Comparison of ENCODE assay signal across 26 cellular contexts in genomic region chr22:47547239-47547661, GRCh38.
"Had no signal": no experiment of that assay in that cellular context is flagged by ENCODE, and none has a peak within 500 bp of the region (broad histone marks: within the 10 kb centered on the region; RNA-seq: fewer than 3 reads in every experiment).

No MANE protein-coding gene starts in this region.

- H3K4me3 ChIP-seq: SJCRH30, SK-N-MC had no signal

- H3K9me3 Mint-ChIP-seq: activated CD4-positive, alpha-beta T cell treated with anti-CD3 and anti-CD28 coated beads, Interleukin-2, amount 10 ng/mL, durations not matched to agents 24 days and 14 days; activated naive CD8-positive, alpha-beta T cell treated with anti-CD3 and anti-CD28 coated beads, Interleukin-2, amount 50 U/mL, for 24 hours; activated T-cell treated with anti-CD3 and anti-CD28 coated beads, Interleukin-2, amount 50 U/mL, for 72 hours; T-helper 1 cell treated with Interleukin-12 subunit alpha and Interleukin-12 subunit beta and Interleukin-4 antibody, amounts not matched to agents 30 μg/mL and 1 μg/mL, for 36 hours; T-helper 2 cell treated with Interferon-gamma antibody and Interleukin-4, amounts not matched to agents 5 μg/mL and 100 μg/mL, for 36 hours had no signal

- H3K27me3 Mint-ChIP-seq: activated CD4-positive, alpha-beta T cell treated with anti-CD3 and anti-CD28 coated beads, Interleukin-2, amount 10 ng/mL, durations not matched to agents 24 days and 14 days; activated CD8-positive, alpha-beta memory T cell treated with anti-CD3 and anti-CD28 coated beads, Interleukin-2, amount 10 ng/mL, durations not matched to agents 7 days and 5 days; activated naive CD4-positive, alpha-beta T cell treated with anti-CD3 and anti-CD28 coated beads, Interleukin-2, amount 10 ng/mL, durations not matched to agents 7 days and 5 days; activated naive CD8-positive, alpha-beta T cell treated with anti-CD3 and anti-CD28 coated beads, Interleukin-2, amount 50 U/mL, for 24 hours; activated T-helper 17 cell treated with anti-CD3 and anti-CD28 coated beads, Interleukin-2, amount 50 U/mL, for 72 hours had no signal

- H3K36me3 ChIP-seq: brain microvascular endothelial cell, SJCRH30 had no signal

- H3K4me1 Mint-ChIP-seq: activated CD4-positive, alpha-beta T cell treated with anti-CD3 and anti-CD28 coated beads, Interleukin-2, amount 10 ng/mL, durations not matched to agents 24 days and 14 days; activated CD8-positive, alpha-beta memory T cell treated with anti-CD3 and anti-CD28 coated beads, Interleukin-2, amount 10 ng/mL, durations not matched to agents 7 days and 5 days; activated naive CD4-positive, alpha-beta T cell treated with anti-CD3 and anti-CD28 coated beads, Interleukin-2, amount 10 ng/mL, durations not matched to agents 7 days and 5 days; activated naive CD8-positive, alpha-beta T cell treated with anti-CD3 and anti-CD28 coated beads, Interleukin-2, amount 50 U/mL, for 24 hours; activated T-helper 17 cell treated with anti-CD3 and anti-CD28 coated beads, Interleukin-2, amount 50 U/mL, for 72 hours; IgD-negative memory B cell had no signal

- H3K27me3 ChIP-seq: brain microvascular endothelial cell had no signal

- H3K4me1 ChIP-seq: SJCRH30 had no signal

- H3K9me3 ChIP-seq: SJCRH30 had no signal

- H3K36me3 Mint-ChIP-seq: activated CD8-positive, alpha-beta memory T cell treated with anti-CD3 and anti-CD28 coated beads, Interleukin-2, amount 10 ng/mL, durations not matched to agents 7 days and 5 days; activated naive CD4-positive, alpha-beta T cell treated with anti-CD3 and anti-CD28 coated beads, Interleukin-2, amount 10 ng/mL, durations not matched to agents 7 days and 5 days; activated naive CD8-positive, alpha-beta T cell; IgD-negative memory B cell had no signal

- H3K4me3 Mint-ChIP-seq: activated CD4-positive, alpha-beta T cell treated with anti-CD3 and anti-CD28 coated beads, Interleukin-2, amount 10 ng/mL, durations not matched to agents 24 days and 14 days; activated CD8-positive, alpha-beta memory T cell treated with anti-CD3 and anti-CD28 coated beads, Interleukin-2, amount 10 ng/mL, durations not matched to agents 7 days and 5 days; activated naive CD4-positive, alpha-beta T cell treated with anti-CD3 and anti-CD28 coated beads, Interleukin-2, amount 10 ng/mL, durations not matched to agents 7 days and 5 days; activated naive CD8-positive, alpha-beta T cell; activated naive CD8-positive, alpha-beta T cell treated with anti-CD3 and anti-CD28 coated beads, Interleukin-2, amount 50 U/mL, for 24 hours; activated T-cell treated with anti-CD3 and anti-CD28 coated beads, Interleukin-2, amount 50 U/mL, for 72 hours; activated T-helper 17 cell treated with anti-CD3 and anti-CD28 coated beads, Interleukin-2, amount 50 U/mL, for 72 hours; IgD-negative memory B cell; T-helper 1 cell treated with Interleukin-12 subunit alpha and Interleukin-12 subunit beta and Interleukin-4 antibody, amounts not matched to agents 30 μg/mL and 1 μg/mL, for 36 hours; T-helper 2 cell treated with Interferon-gamma antibody and Interleukin-4, amounts not matched to agents 5 μg/mL and 100 μg/mL, for 36 hours had no signal

- H3K27ac ChIP-seq: brain microvascular endothelial cell, SJCRH30, SK-N-MC had no signal

- H3K27ac Mint-ChIP-seq: activated CD4-positive, alpha-beta T cell treated with anti-CD3 and anti-CD28 coated beads, Interleukin-2, amount 10 ng/mL, durations not matched to agents 24 days and 14 days; activated CD8-positive, alpha-beta memory T cell treated with anti-CD3 and anti-CD28 coated beads, Interleukin-2, amount 10 ng/mL, durations not matched to agents 7 days and 5 days; activated naive CD4-positive, alpha-beta T cell treated with anti-CD3 and anti-CD28 coated beads, Interleukin-2, amount 10 ng/mL, durations not matched to agents 7 days and 5 days; activated naive CD8-positive, alpha-beta T cell; activated naive CD8-positive, alpha-beta T cell treated with anti-CD3 and anti-CD28 coated beads, Interleukin-2, amount 50 U/mL, for 24 hours; activated T-cell treated with anti-CD3 and anti-CD28 coated beads, Interleukin-2, amount 50 U/mL, for 72 hours; activated T-helper 17 cell treated with anti-CD3 and anti-CD28 coated beads, Interleukin-2, amount 50 U/mL, for 72 hours; IgD-negative memory B cell; T-helper 1 cell treated with Interleukin-12 subunit alpha and Interleukin-12 subunit beta and Interleukin-4 antibody, amounts not matched to agents 30 μg/mL and 1 μg/mL, for 36 hours; T-helper 2 cell treated with Interferon-gamma antibody and Interleukin-4, amounts not matched to agents 5 μg/mL and 100 μg/mL, for 36 hours had no signal

- DNase-seq: activated CD4-positive, alpha-beta T cell treated with anti-CD3 and anti-CD28 coated beads, Interleukin-2, amount 10 ng/mL, durations not matched to agents 24 days and 14 days; activated CD4-positive, alpha-beta T cell treated with anti-CD3 and anti-CD28 coated beads, Interleukin-2, amount 50 U/mL, for 4 hours; activated CD8-positive, alpha-beta memory T cell treated with anti-CD3 and anti-CD28 coated beads, Interleukin-2, amount 10 ng/mL, durations not matched to agents 7 days and 5 days; activated gamma-delta T cell treated with Interleukin-2 at 50 U/mL for 16 hours; activated naive CD4-positive, alpha-beta T cell treated with anti-CD3 and anti-CD28 coated beads, Interleukin-2, amount 10 ng/mL, durations not matched to agents 7 days and 5 days; activated naive CD8-positive, alpha-beta T cell treated with anti-CD3 and anti-CD28 coated beads, Interleukin-2, amount 50 U/mL, for 24 hours; activated T-cell treated with anti-CD3 and anti-CD28 coated beads, Interleukin-2, amount 50 U/mL, for 1 hour; activated T-cell treated with anti-CD3 and anti-CD28 coated beads, Interleukin-2, amount 50 U/mL, for 72 hours; anterior cingulate cortex; brain microvascular endothelial cell; Karpas-422; KBM-7; NCI-H1092; NCI-H1436 treated with DMSO at 0.1 percent for 48 hours; NCI-H1694 treated with DMSO at 0.1 percent for 48 hours; NCI-H2029; NCI-H345; NCI-H524 treated with DMSO at 0.1 percent for 48 hours; SHP77; SJCRH30 had no signal
